26 cellular contexts compared by ENCODE assay signal in genomic region chr3:40099875-40100274, GRCh38.
"Had no signal": no experiment of that assay in that cellular context is flagged by ENCODE, and none has a peak within 500 bp of the region (broad histone marks: within the 10 kb centered on the region; RNA-seq: fewer than 3 reads in every experiment).

No MANE protein-coding gene starts in this region.

- H3K4me2 ChIP-seq: smooth muscle cell had no signal

- H3K36me3 ChIP-seq: esophagus squamous epithelium, pancreas, thyroid gland, vagina had no signal

- H3K4me3 ChIP-seq: esophagus squamous epithelium, lung, pancreas, smooth muscle cell, thyroid gland, vagina had no signal

- H3K27ac ChIP-seq: esophagus squamous epithelium, pancreas, thyroid gland, vagina had no signal

- H3K9me3 ChIP-seq: pancreas, thyroid gland, vagina had no signal

- H3K27me3 ChIP-seq: esophagus squamous epithelium, pancreas, thyroid gland, vagina had no signal

- H3K4me1 ChIP-seq: vagina had no signal

- ATAC-seq: left colon; left ventricle myocardium superior; natural killer cell; pancreas; sciatic nerve; stimulated activated naive CD8-positive, alpha-beta T cell treated with anti-CD3 and anti-CD28 coated beads, Interleukin-15, amount 100 ng/mL, for 72 hours had no signal

- FAIRE-seq: colon, endothelial cell of umbilical vein, frontal cortex, pancreas had no signal

- DNase-seq: effector CD8-positive, alpha-beta T cell; endodermal cell; esophagus squamous epithelium; hypothalamus; immature natural killer cell; islet precursor cell; kidney glomerular epithelial cell; left colon; left ventricle myocardium superior; natural killer cell; pancreas; stimulated activated CD4-positive, alpha-beta T cell treated with anti-CD3 and anti-CD28 coated beads, Interleukin-12 subunit alpha, Interleukin-12 subunit beta, amount 100 ng/mL, for 4 hours; stimulated activated CD4-positive, alpha-beta T cell treated with anti-CD3 and anti-CD28 coated beads, Interleukin-1b, Interleukin-23, amount 100 ng/mL, for 48 hours; stimulated activated CD4-positive, alpha-beta T cell treated with anti-CD3 and anti-CD28 coated beads, Interleukin-4, amount 100 ng/mL, for 1 hour; stimulated activated CD8-positive, alpha-beta memory T cell treated with anti-CD3 and anti-CD28 coated beads, Interleukin-4, amount 100 ng/mL, for 48 hours; stimulated activated naive CD4-positive, alpha-beta T cell; stimulated activated naive CD8-positive, alpha-beta T cell treated with anti-CD3 and anti-CD28 coated beads, Interleukin-15, amount 100 ng/mL, for 72 hours; thyroid gland; trophoblast cell had no signal
